In the genomic region with DNA sequence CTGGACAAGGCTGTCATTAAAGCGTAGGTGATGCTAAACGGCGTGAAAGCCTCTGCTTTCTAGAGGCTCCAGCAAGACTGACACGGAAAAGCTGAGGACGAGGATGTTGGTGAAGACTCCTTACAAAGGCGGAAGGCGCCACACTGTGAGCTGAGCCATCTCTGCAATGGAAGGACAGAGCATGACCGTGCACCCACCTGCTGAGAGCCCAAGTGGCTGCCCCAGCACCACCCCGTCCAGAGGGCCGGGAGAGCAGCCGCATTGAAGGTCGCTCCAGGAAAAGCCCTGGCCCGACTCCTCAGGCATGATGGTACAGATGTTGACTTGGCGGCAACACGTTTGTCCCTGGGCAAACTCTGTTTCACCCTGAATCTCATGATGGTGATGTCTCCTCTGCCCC, we compare ENCODE assay signal across 22 cellular contexts.
"Had no signal": no experiment of that assay in that cellular context is flagged by ENCODE, and none has a peak within 500 bp of the region (broad histone marks: within the 10 kb centered on the region; RNA-seq: fewer than 3 reads in every experiment).

No MANE protein-coding gene starts in this region.

- H3K9me3 Mint-ChIP-seq: activated CD4-positive, alpha-beta memory T cell treated with anti-CD3 and anti-CD28 coated beads for 36 hours; activated CD4-positive, alpha-beta T cell treated with anti-CD3 and anti-CD28 coated beads, Interleukin-2, amount 10 ng/mL, durations not matched to agents 24 days and 14 days; activated naive CD4-positive, alpha-beta T cell treated with anti-CD3 and anti-CD28 coated beads, Interleukin-2, amount 50 U/mL, for 24 hours; activated T-cell treated with anti-CD3 and anti-CD28 coated beads, Interleukin-2, amount 50 U/mL, for 72 hours; activated T-helper 2 cell treated with anti-CD3 and anti-CD28 coated beads, Interferon-gamma antibody, Interleukin-2, Interleukin-4, amounts not matched to agents 10 μg/mL and 5 μg/mL and 100 μg/mL, durations not matched to agents 14 hours and 24 hours and 36 hours had no signal

- H3K27me3 ChIP-seq: ascending aorta, body of pancreas, MG63, Peyer's patch, SJSA1 had no signal

- H3K4me3 ChIP-seq: ascending aorta, body of pancreas, MG63, Peyer's patch, SJSA1 had no signal

- H3K9me3 ChIP-seq: ascending aorta, body of pancreas, MG63, Peyer's patch had no signal

- H3K4me1 ChIP-seq: ascending aorta, body of pancreas, Peyer's patch, SJSA1 had no signal

- H3K27me3 Mint-ChIP-seq: activated CD4-positive, alpha-beta memory T cell treated with anti-CD3 and anti-CD28 coated beads for 36 hours; activated CD4-positive, alpha-beta T cell treated with anti-CD3 and anti-CD28 coated beads, Interleukin-2, amount 10 ng/mL, durations not matched to agents 24 days and 14 days; activated naive CD4-positive, alpha-beta T cell treated with anti-CD3 and anti-CD28 coated beads, Interleukin-2, amount 50 U/mL, for 24 hours had no signal

- ATAC-seq: activated T-cell treated with anti-CD3 and anti-CD28 coated beads, Interleukin-2, amount 50 U/mL, for 72 hours; body of pancreas; SK-N-SH treated with all-trans-retinoic acid at 6 μM for 48 hours; T-helper 17 cell; WTC11 had no signal

- H3K4me3 Mint-ChIP-seq: activated CD4-positive, alpha-beta memory T cell treated with anti-CD3 and anti-CD28 coated beads for 36 hours; activated CD4-positive, alpha-beta T cell treated with anti-CD3 and anti-CD28 coated beads, Interleukin-2, amount 10 ng/mL, durations not matched to agents 24 days and 14 days; activated naive CD4-positive, alpha-beta T cell treated with anti-CD3 and anti-CD28 coated beads, Interleukin-2, amount 50 U/mL, for 24 hours; activated T-cell treated with anti-CD3 and anti-CD28 coated beads, Interleukin-2, amount 50 U/mL, for 72 hours; T-helper 17 cell; WTC11 had no signal

- H3K27ac Mint-ChIP-seq: activated CD4-positive, alpha-beta memory T cell treated with anti-CD3 and anti-CD28 coated beads for 36 hours; activated CD4-positive, alpha-beta T cell treated with anti-CD3 and anti-CD28 coated beads, Interleukin-2, amount 10 ng/mL, durations not matched to agents 24 days and 14 days; activated naive CD4-positive, alpha-beta T cell treated with anti-CD3 and anti-CD28 coated beads, Interleukin-2, amount 50 U/mL, for 24 hours; activated T-cell treated with anti-CD3 and anti-CD28 coated beads, Interleukin-2, amount 50 U/mL, for 72 hours; activated T-helper 2 cell treated with anti-CD3 and anti-CD28 coated beads, Interferon-gamma antibody, Interleukin-2, Interleukin-4, amounts not matched to agents 10 μg/mL and 5 μg/mL and 100 μg/mL, durations not matched to agents 14 hours and 24 hours and 36 hours; T-helper 17 cell; WTC11 had no signal

- H3K36me3 ChIP-seq: ascending aorta, MG63, Peyer's patch, SJSA1 had no signal

- DNase-seq: activated CD4-positive, alpha-beta memory T cell treated with anti-CD3 and anti-CD28 coated beads for 36 hours; activated CD4-positive, alpha-beta T cell treated with anti-CD3 and anti-CD28 coated beads, Interleukin-2, amount 10 ng/mL, durations not matched to agents 24 days and 14 days; activated CD4-positive, CD25-positive, alpha-beta regulatory T cell treated with anti-CD3 and anti-CD28 coated beads, Interleukin-2, amount 50 U/mL, for 72 hours; activated gamma-delta T cell treated with Interleukin-2 at 50 U/mL for 16 hours; activated T-cell treated with anti-CD3 and anti-CD28 coated beads, Interleukin-2, amount 50 U/mL, for 72 hours; body of pancreas; central memory CD4-positive, alpha-beta T cell; MG63; MV-4-11; NCI-H1930; NCI-H446; NCI-H524; T-helper 17 cell; T-helper 9 cell had no signal

- H3K27ac ChIP-seq: ascending aorta, body of pancreas, Peyer's patch, RWPE1, SJSA1 had no signal

- H3K36me3 Mint-ChIP-seq: activated CD4-positive, alpha-beta memory T cell treated with anti-CD3 and anti-CD28 coated beads for 36 hours; activated naive CD4-positive, alpha-beta T cell treated with anti-CD3 and anti-CD28 coated beads, Interleukin-2, amount 50 U/mL, for 24 hours had no signal
